30 cellular contexts compared by ENCODE assay signal in the genomic region with DNA sequence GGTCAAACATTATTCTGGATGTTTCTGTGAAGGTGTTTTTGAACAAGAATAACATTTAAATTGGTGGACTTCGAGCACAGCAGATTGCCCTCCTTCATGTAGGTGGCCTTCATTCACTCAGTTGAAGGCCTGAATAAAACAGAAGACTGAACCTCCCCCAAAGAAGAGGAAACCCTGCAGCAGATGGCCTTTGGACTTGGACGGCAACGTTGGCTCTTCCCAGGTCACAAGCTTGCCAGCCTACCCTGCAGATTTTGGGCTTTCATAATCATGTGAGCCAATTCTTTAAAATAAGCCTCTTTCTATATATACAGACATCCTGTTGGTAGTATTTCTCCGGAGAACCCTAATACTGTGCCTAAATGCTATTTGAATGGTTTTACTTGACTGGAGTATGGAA.
"Had no signal": no experiment of that assay in that cellular context is flagged by ENCODE, and none has a peak within 500 bp of the region (broad histone marks: within the 10 kb centered on the region; RNA-seq: fewer than 3 reads in every experiment).

No MANE protein-coding gene starts in this region.

- H3K27ac ChIP-seq: ascending aorta, breast epithelium, cardiac muscle cell, esophagus muscularis mucosa, foreskin keratinocyte, gastrocnemius medialis, VCaP had no signal

- H3K36me3 ChIP-seq: ascending aorta, breast epithelium, cardiac muscle cell, esophagus muscularis mucosa, gastrocnemius medialis had no signal

- DNase-seq: activated CD4-positive, alpha-beta memory T cell treated with anti-CD3 and anti-CD28 coated beads, Interleukin-2, amount 10 ng/mL, durations not matched to agents 7 days and 5 days; activated CD4-positive, alpha-beta T cell treated with anti-CD3 and anti-CD28 coated beads for 1 hour; activated CD4-positive, alpha-beta T cell treated with anti-CD3 and anti-CD28 coated beads for 4 hours; activated CD4-positive, alpha-beta T cell treated with anti-CD3 and anti-CD28 coated beads, Interleukin-2, amount 10 ng/mL, durations not matched to agents 7 days and 5 days; activated CD4-positive, alpha-beta T cell treated with anti-CD3 and anti-CD28 coated beads, Interleukin-2, amount 50 U/mL, for 4 hours; activated CD8-positive, alpha-beta memory T cell treated with anti-CD3 and anti-CD28 coated beads, Interleukin-2, amount 50 U/mL, for 48 hours; activated gamma-delta T cell; activated naive CD4-positive, alpha-beta T cell; activated naive CD4-positive, alpha-beta T cell treated with anti-CD3 and anti-CD28 coated beads, Interleukin-2, amount 10 ng/mL, durations not matched to agents 7 days and 5 days; activated naive CD8-positive, alpha-beta T cell treated with anti-CD3 and anti-CD28 coated beads, Interleukin-2, amount 10 ng/mL, durations not matched to agents 7 days and 5 days; activated T-cell treated with anti-CD3 and anti-CD28 coated beads for 4 hours; activated T-cell treated with anti-CD3 and anti-CD28 coated beads, Interleukin-2, amount 50 U/mL, for 24 hours; activated T-cell treated with anti-CD3 and anti-CD28 coated beads, Interleukin-2, amount 50 U/mL, for 72 hours; central memory CD4-positive, alpha-beta T cell; cortex of kidney; dermis blood vessel endothelial cell; effector CD4-positive, alpha-beta T cell; effector memory CD8-positive, alpha-beta T cell; erythroblast; foreskin keratinocyte; gastrocnemius medialis; glutamatergic neuron; T-helper 2 cell had no signal

- H3K4me1 ChIP-seq: ascending aorta, breast epithelium, esophagus muscularis mucosa, foreskin keratinocyte, gastrocnemius medialis had no signal

- H3K4me3 ChIP-seq: ascending aorta, breast epithelium, cardiac muscle cell, esophagus muscularis mucosa, gastrocnemius medialis had no signal

- H3K27me3 ChIP-seq: ascending aorta, breast epithelium, cardiac muscle cell, esophagus muscularis mucosa, foreskin keratinocyte, gastrocnemius medialis had no signal

- ATAC-seq: activated naive CD4-positive, alpha-beta T cell treated with anti-CD3 and anti-CD28 coated beads, Interleukin-2, amount 50 U/mL, for 72 hours; activated T-cell treated with anti-CD3 and anti-CD28 coated beads, Interleukin-2, amount 50 U/mL, for 72 hours; effector memory CD8-positive, alpha-beta T cell; foreskin keratinocyte; gastrocnemius medialis; WTC11 had no signal
